ENCODE assay signal across 19 cellular contexts in genomic region chr17:78985395-78985794, GRCh38. TPM values are rescaled to one million over a fixed set of nuclear protein-coding genes. Genes with fewer than 3 reads are reported as not detected.
DNase-seq lines count a peak whose midpoint lies in the region; ATAC-seq and TF ChIP-seq lines count a peak whose summit lies in the region.
"Had no signal": no experiment of that assay in that cellular context is flagged by ENCODE, and none has a peak within 500 bp of the region (broad histone marks: within the 10 kb centered on the region; RNA-seq: fewer than 3 reads in every experiment).

No MANE protein-coding gene starts in this region.

- H3K27me3 ChIP-seq in ACC112 (ENCODE audit: insufficient read depth, low read length) (no peaks in the 10 kb centered on the region), MM.1S (replicated peaks; ENCODE audit: insufficient read depth, low read length) (no peaks in the 10 kb centered on the region), colonic mucosa (no peaks in the 10 kb centered on the region), psoas muscle (ENCODE audit: insufficient read depth in 3 of 3, low read length in 2 of 3) (no peaks in the 10 kb centered on the region)

- peaks cover 19% of the 10 kb centered on the region for H3F3A ChIP-seq in MM.1S (ENCODE audit: insufficient read depth, low read length)

- ATAC-seq in psoas muscle (no peak), GM21737 (IDR thresholded peaks at IDR 0.05; ENCODE audit: unreplicated experiment) (no peak)

- WGBS in psoas muscle, 3 donors: 95% methylated on average over 5 of the region's 5 CpGs

- H3K4me2 ChIP-seq in MM.1S (ENCODE audit: low read depth, low read length): peak overlapping the region; percentile 86; the same call in 1 of the 2 replicates

- no peaks in the 10 kb centered on the region for H3K9me2 ChIP-seq in MM.1S (replicated peaks; ENCODE audit: insufficient read depth, low read length)

- no peak for DNase-seq in MM.1S
- no peak for DNase-seq in colonic mucosa
- no peak for DNase-seq in psoas muscle
- DNase-seq in activated CD8-positive, alpha-beta memory T cell treated with anti-CD3 and anti-CD28 coated beads, Interleukin-2, amount 50 U/mL, for 4 hours: no peak
- DNase-seq in activated gamma-delta T cell (lab: John Stamatoyannopoulos, UW): no peak
- DNase-seq in GM19238 (ENCODE audit: insufficient read length, low spot score): no peak
- DNase-seq: activated CD4-positive, alpha-beta T cell treated with anti-CD3 and anti-CD28 coated beads for 4 hours; activated effector memory CD4-positive, alpha-beta T cell treated with Interleukin-2 at 50 U/mL for 16 hours; activated T-cell treated with anti-CD3 and anti-CD28 coated beads, Interleukin-2, amount 50 U/mL, for 1 hour; anterior cingulate cortex; effector memory CD8-positive, alpha-beta T cell; mammary epithelial cell; NCI-H2107; stimulated activated CD8-positive, alpha-beta memory T cell treated with anti-CD3 and anti-CD28 coated beads, Interleukin-4, amount 100 ng/mL, for 48 hours; stimulated activated naive CD8-positive, alpha-beta T cell treated with anti-CD3 and anti-CD28 coated beads, Interleukin-15, amount 100 ng/mL, for 72 hours; T-helper 9 cell had no signal

- TF ChIP-seq CTCF in MM.1S (IDR thresholded peaks at IDR 0.05; ENCODE audit: low read length): no peak
- no peak for TF ChIP-seq CTCF in colonic mucosa (IDR thresholded peaks at IDR 0.05)
- TF ChIP-seq CTCF in psoas muscle (IDR thresholded peaks at IDR 0.05): no peak

- H3K36me3 ChIP-seq in ACC112 (ENCODE audit: insufficient read depth, low read length): peaks cover 4% of the 10 kb centered on the region; the same call in 1 of the 2 replicates
- no peaks in the 10 kb centered on the region for H3K36me3 ChIP-seq in MM.1S (replicated peaks; ENCODE audit: insufficient read depth, low read length)
- H3K36me3 ChIP-seq in colonic mucosa: no peaks in the 10 kb centered on the region
- peaks cover 0 to 3% of the 10 kb centered on the region in 2 donors for H3K36me3 ChIP-seq in psoas muscle (ENCODE audit: insufficient read depth in 1 of 2, low read depth in 1 of 2)

- H3K4me3 ChIP-seq in ACC112 (ENCODE audit: low read depth, low read length): no peak overlapping the region
- H3K4me3 ChIP-seq in MM.1S (ENCODE audit: low read length): no peak overlapping the region
- H3K4me3 ChIP-seq in colonic mucosa: no peak overlapping the region
- H3K4me3 ChIP-seq in psoas muscle: no peak overlapping the region

- H3K9me3 ChIP-seq in MM.1S (replicated peaks; ENCODE audit: insufficient read depth, low read length) (no peaks in the 10 kb centered on the region), colonic mucosa (no peaks in the 10 kb centered on the region), psoas muscle (no peaks in the 10 kb centered on the region)
- H3K9me3 ChIP-seq: Caco-2 had no signal

- no peak overlapping the region for H3K9ac ChIP-seq in MM.1S (ENCODE audit: low read length)
- H3K9ac ChIP-seq in colonic mucosa (ENCODE audit: low read depth in 2 of 2, low read length in 2 of 2): no peak overlapping the region

- H3K79me2 ChIP-seq in ACC112 (ENCODE audit: control insufficient read depth, insufficient read depth, low read length, unreplicated experiment): no peaks in the 10 kb centered on the region
- H3K79me2 ChIP-seq in MM.1S (ENCODE audit: low read length): no peaks in the 10 kb centered on the region

- no peaks in the 10 kb centered on the region for H4K20me1 ChIP-seq in MM.1S (ENCODE audit: insufficient read depth, low read length)

- peak overlapping the region; percentile 72; the same call in 1 of the 2 replicates for H3K27ac ChIP-seq in ACC112 (ENCODE audit: low read depth, low read length)
- no peak overlapping the region for H3K27ac ChIP-seq in MM.1S (ENCODE audit: low read length)
- peak overlapping the region; percentile 59 for H3K27ac ChIP-seq in colonic mucosa
- peak overlapping the region; percentile 88 for H3K27ac ChIP-seq in psoas muscle

- H2AFZ ChIP-seq in ACC112 (ENCODE audit: low read length, unreplicated experiment): no peak overlapping the region
- peak overlapping the region; percentile 29 for H2AFZ ChIP-seq in MM.1S (ENCODE audit: low read length)

- peaks cover 18% of the 10 kb centered on the region for H3K4me1 ChIP-seq in ACC112 (ENCODE audit: control insufficient read depth, insufficient read depth, low read length, unreplicated experiment)
- H3K4me1 ChIP-seq in MM.1S (ENCODE audit: low read length): peaks cover 17% of the 10 kb centered on the region
- H3K4me1 ChIP-seq in colonic mucosa: no peaks in the 10 kb centered on the region
- peaks cover 21% of the 10 kb centered on the region for H3K4me1 ChIP-seq in psoas muscle

- intact Hi-C loops in colonic mucosa (cut with DNase I) (no loop called here), psoas muscle (cut with DNase I) (no loop called here)

RNA-seq across cellular contexts. Expression of gene LGALS3BP, which starts 5.7 kb away (rescaled TPM):
- total RNA-seq in colonic mucosa (100 to 1,000 TPM; 635 to 674 TPM), psoas muscle (10 to 100 TPM; 12.9 to 35.5 (median 22.0) TPM)
- polyA plus RNA-seq in psoas muscle: 10 to 100 TPM in 1 of 3 donors, 1 to 10 TPM in 2; 8.9 to 14.9 (median 8.9) TPM

RNA-seq across cellular contexts. Expression of gene CANT1, which starts 24.2 kb away (rescaled TPM):
- total RNA-seq in colonic mucosa (100 to 1,000 TPM; 247 to 390 TPM), psoas muscle (10 to 100 TPM; 19.1 to 27.7 (median 21.0) TPM)
- 10 to 100 TPM; 10.2 to 34.3 (median 29.5) TPM for polyA plus RNA-seq in psoas muscle

RNA-seq across cellular contexts. Expression of gene C1QTNF1, which starts 38.6 kb away (rescaled TPM):
- total RNA-seq in colonic mucosa: 10 to 100 TPM; 10.4 to 12.1 TPM
- total RNA-seq in psoas muscle: 10 to 100 TPM; 10.5 to 22.8 (median 16.9) TPM
- polyA plus RNA-seq in psoas muscle: 10 to 100 TPM; 12.2 to 22.6 (median 16.4) TPM

Comparison
In these comparisons a context has a peak if more than half of its experiments do, and no peak if none do; other contexts are left out.
1. RNA of gene LGALS3BP, which starts 5.7 kb away (total RNA-seq): 635 to 674 TPM in colonic mucosa; 12.9 to 35.5 TPM in psoas muscle; every median in the first group is over 10 times any median in the second.
2. RNA of gene CANT1, which starts 24.2 kb away (total RNA-seq): 247 to 390 TPM in colonic mucosa; 19.1 to 27.7 TPM in psoas muscle; every median in the first group is over 4 times any median in the second.